ENCODE assay signal across 17 cellular contexts in genomic region chr7:73449422-73449821, GRCh38. TPM values are rescaled to one million over a fixed set of nuclear protein-coding genes. Genes with fewer than 3 reads are reported as not detected.
DNase-seq lines count a peak whose midpoint lies in the region; ATAC-seq and TF ChIP-seq lines count a peak whose summit lies in the region.
"Had no signal": no experiment of that assay in that cellular context is flagged by ENCODE, and none has a peak within 500 bp of the region (broad histone marks: within the 10 kb centered on the region; RNA-seq: fewer than 3 reads in every experiment).

No MANE protein-coding gene starts in this region.

- H3K27me3 Mint-ChIP-seq in brain, result no peaks in the 10 kb centered on the region

- H3K4me2 ChIP-seq in SK-N-SH, result no peak overlapping the region
- H3K4me2 ChIP-seq: PC-9 had no signal

- TF ChIP-seq RAD21 in SK-N-SH (IDR thresholded peaks at IDR 0.05; ENCODE audit: low read length), result no peak

- peaks cover 19% of the 10 kb centered on the region; the same call in 1 of the 2 replicates for H4K20me1 ChIP-seq in SK-N-SH (ENCODE audit: insufficient read depth)

- H3K4me3 ChIP-seq in SK-N-SH (ENCODE audit: low read depth in 2 of 2, low read length in 1 of 2), result no peak overlapping the region
- H3K4me3 ChIP-seq: K562, lower lobe of right lung, PC-9, SJCRH30 had no signal

- CTCF ChIA-PET in SK-N-SH (lab: Yijun Ruan, JAX), result interaction anchor here (0.8 to 5.6 kb wide), 5 partner anchors 13 to 125 kb away, joined by 3 to 32 read pairs (median 18); no protein-coding TSS in a partner anchor

- H3K4me1 ChIP-seq in SK-N-SH (ENCODE audit: control insufficient read depth in 1 of 2, insufficient read depth in 2 of 2, low read depth in 1 of 2, low read length in 1 of 2), result no peaks in the 10 kb centered on the region
- H3K4me1 ChIP-seq: SJCRH30 had no signal

- H3K27ac ChIP-seq in SK-N-SH (ENCODE audit: low read depth in 2 of 2, low read length in 1 of 2), result no peak overlapping the region
- H3K27ac ChIP-seq: lower lobe of right lung, PC-9, SJCRH30 had no signal

- 95% methylated on average over 5 of the region's 5 CpGs for WGBS in SK-N-SH (ENCODE audit: low lambda C conversion rate)

- no peak overlapping the region for H3K4me3 Mint-ChIP-seq in brain

- H3K4me1 Mint-ChIP-seq in brain, result peaks cover 26% of the 10 kb centered on the region

- peaks cover 72 to 83% of the 10 kb centered on the region in 2 experiments for H3K36me3 ChIP-seq in SK-N-SH (replicated peaks in 1 of 2; ENCODE audit: control insufficient read depth in 1 of 2, insufficient read depth in 2 of 2, low read length in 1 of 2)

- peak; percentile 60 for DNase-seq in DMS153 (lab: John Stamatoyannopoulos, UW)
- peak; percentile 55 for DNase-seq in NCI-H1105 (lab: John Stamatoyannopoulos, UW)
- DNase-seq in NCI-H2107 (lab: John Stamatoyannopoulos, UW), result peak; percentile 67
- no peak for DNase-seq in kidney glomerular epithelial cell (lab: John Stamatoyannopoulos, UW)
- DNase-seq in SK-N-SH, result no peak
- DNase-seq: activated CD4-positive, CD25-positive, alpha-beta regulatory T cell; activated CD8-positive, alpha-beta memory T cell treated with anti-CD3 and anti-CD28 coated beads, Interleukin-2, amount 50 U/mL, for 4 hours; activated gamma-delta T cell; lower lobe of right lung; NCI-H82; PC-9; SJCRH30; stimulated activated CD4-positive, alpha-beta T cell treated with anti-CD3 and anti-CD28 coated beads, Interleukin-12 subunit alpha, Interleukin-12 subunit beta, amount 100 ng/mL, for 4 hours had no signal

- peak overlapping the region in 4 of 5 experiments; percentile 14 to 73 (median 42) for H3K27ac Mint-ChIP-seq in brain

- no peak for TF ChIP-seq EP300 in SK-N-SH (IDR thresholded peaks at IDR 0.05; ENCODE audit: borderline replicate concordance in 1 of 2, low read depth in 1 of 2, low read length in 1 of 2)

- ATAC-seq in HG02763 (IDR thresholded peaks at IDR 0.05; ENCODE audit: unreplicated experiment), result no peak
- ATAC-seq in HG03354 (IDR thresholded peaks at IDR 0.05; ENCODE audit: poor library complexity, severe bottlenecking, unreplicated experiment), result no peak
- ATAC-seq: K562, lower lobe of right lung had no signal

- POLR2A ChIA-PET in SK-N-SH (lab: Yijun Ruan, JAX), result no interaction called here

- no peak overlapping the region for H2AFZ ChIP-seq in SK-N-SH (ENCODE audit: low read depth)
- H2AFZ ChIP-seq: PC-9 had no signal

- peaks cover 68% of the 10 kb centered on the region for H3K36me3 Mint-ChIP-seq in brain

- TF ChIP-seq CTCF in brain (conservative IDR thresholded peaks at IDR 0.05) (no peak), SK-N-SH (IDR thresholded peaks at IDR 0.05) (no peak)

- no peaks in the 10 kb centered on the region for H3K27me3 ChIP-seq in SK-N-SH (ENCODE audit: insufficient read depth)
- H3K27me3 ChIP-seq: SJCRH30 had no signal

- H3K9me3 ChIP-seq in SK-N-SH, result no peaks in the 10 kb centered on the region
- H3K9me3 ChIP-seq: lower lobe of right lung, SJCRH30 had no signal

- H3K79me2 ChIP-seq in SK-N-SH (ENCODE audit: insufficient read depth), result peaks cover 49% of the 10 kb centered on the region

- peaks cover 26% of the 10 kb centered on the region for H3F3A ChIP-seq in SK-N-SH (replicated peaks; ENCODE audit: insufficient read depth)

- no peaks in the 10 kb centered on the region for H3K9me3 Mint-ChIP-seq in brain

- H3K9ac ChIP-seq in SK-N-SH, result no peak overlapping the region

- H3K9me2 ChIP-seq in SK-N-SH, result no peaks in the 10 kb centered on the region

TF ChIP-seq in SK-N-SH, 30 proteins besides CTCF, POLR2A, EP300 and RAD21 (continues in another document):
- no peak for TF ChIP-seq YY1 (IDR thresholded peaks at IDR 0.05; ENCODE audit: low read depth)
- no peak for TF ChIP-seq USF2 (IDR thresholded peaks at IDR 0.05; ENCODE audit: borderline replicate concordance, low read depth, low read length)
- no peak for TF ChIP-seq SIN3A (IDR thresholded peaks at IDR 0.05; ENCODE audit: borderline replicate concordance, low read depth, low read length)
- no peak for TF ChIP-seq JUND (IDR thresholded peaks at IDR 0.05)
- TF ChIP-seq FOXM1 (IDR thresholded peaks at IDR 0.05; ENCODE audit: low read depth), result no peak
- no peak for TF ChIP-seq NRF1 (IDR thresholded peaks at IDR 0.05; ENCODE audit: low read depth, low read length)
- TF ChIP-seq, protein P1, sequence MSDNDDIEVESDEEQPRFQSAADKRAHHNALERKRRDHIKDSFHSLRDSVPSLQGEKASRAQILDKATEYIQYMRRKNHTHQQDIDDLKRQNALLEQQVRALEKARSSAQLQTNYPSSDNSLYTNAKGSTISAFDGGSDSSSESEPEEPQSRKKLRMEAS (IDR thresholded peaks at IDR 0.05; ENCODE audit: low read depth), result no peak
- TF ChIP-seq FOXJ3 (CRISPR knock-in tag; IDR thresholded peaks at IDR 0.05), result no peak
- TF ChIP-seq MEF2A (IDR thresholded peaks at IDR 0.05; ENCODE audit: borderline replicate concordance, low read depth), result no peak
- no peak for TF ChIP-seq TEAD4 (IDR thresholded peaks at IDR 0.05; ENCODE audit: borderline replicate concordance, insufficient read depth)
- TF ChIP-seq GATA2 (CRISPR knock-in tag; IDR thresholded peaks at IDR 0.05), result no peak
- no peak for TF ChIP-seq ELF1 (IDR thresholded peaks at IDR 0.05)
- TF ChIP-seq, protein P2, sequence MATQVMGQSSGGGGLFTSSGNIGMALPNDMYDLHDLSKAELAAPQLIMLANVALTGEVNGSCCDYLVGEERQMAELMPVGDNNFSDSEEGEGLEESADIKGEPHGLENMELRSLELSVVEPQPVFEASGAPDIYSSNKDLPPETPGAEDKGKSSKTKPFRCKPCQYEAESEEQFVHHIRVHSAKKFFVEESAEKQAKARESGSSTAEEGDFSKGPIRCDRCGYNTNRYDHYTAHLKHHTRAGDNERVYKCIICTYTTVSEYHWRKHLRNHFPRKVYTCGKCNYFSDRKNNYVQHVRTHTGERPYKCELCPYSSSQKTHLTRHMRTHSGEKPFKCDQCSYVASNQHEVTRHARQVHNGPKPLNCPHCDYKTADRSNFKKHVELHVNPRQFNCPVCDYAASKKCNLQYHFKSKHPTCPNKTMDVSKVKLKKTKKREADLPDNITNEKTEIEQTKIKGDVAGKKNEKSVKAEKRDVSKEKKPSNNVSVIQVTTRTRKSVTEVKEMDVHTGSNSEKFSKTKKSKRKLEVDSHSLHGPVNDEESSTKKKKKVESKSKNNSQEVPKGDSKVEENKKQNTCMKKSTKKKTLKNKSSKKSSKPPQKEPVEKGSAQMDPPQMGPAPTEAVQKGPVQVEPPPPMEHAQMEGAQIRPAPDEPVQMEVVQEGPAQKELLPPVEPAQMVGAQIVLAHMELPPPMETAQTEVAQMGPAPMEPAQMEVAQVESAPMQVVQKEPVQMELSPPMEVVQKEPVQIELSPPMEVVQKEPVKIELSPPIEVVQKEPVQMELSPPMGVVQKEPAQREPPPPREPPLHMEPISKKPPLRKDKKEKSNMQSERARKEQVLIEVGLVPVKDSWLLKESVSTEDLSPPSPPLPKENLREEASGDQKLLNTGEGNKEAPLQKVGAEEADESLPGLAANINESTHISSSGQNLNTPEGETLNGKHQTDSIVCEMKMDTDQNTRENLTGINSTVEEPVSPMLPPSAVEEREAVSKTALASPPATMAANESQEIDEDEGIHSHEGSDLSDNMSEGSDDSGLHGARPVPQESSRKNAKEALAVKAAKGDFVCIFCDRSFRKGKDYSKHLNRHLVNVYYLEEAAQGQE (IDR thresholded peaks at IDR 0.05; ENCODE audit: low read depth, low read length), result no peak
- TF ChIP-seq, protein P3, sequence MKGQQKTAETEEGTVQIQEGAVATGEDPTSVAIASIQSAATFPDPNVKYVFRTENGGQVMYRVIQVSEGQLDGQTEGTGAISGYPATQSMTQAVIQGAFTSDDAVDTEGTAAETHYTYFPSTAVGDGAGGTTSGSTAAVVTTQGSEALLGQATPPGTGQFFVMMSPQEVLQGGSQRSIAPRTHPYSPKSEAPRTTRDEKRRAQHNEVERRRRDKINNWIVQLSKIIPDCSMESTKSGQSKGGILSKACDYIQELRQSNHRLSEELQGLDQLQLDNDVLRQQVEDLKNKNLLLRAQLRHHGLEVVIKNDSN (IDR thresholded peaks at IDR 0.05; ENCODE audit: borderline replicate concordance, low read depth), result no peak
- TF ChIP-seq ZBTB33 (IDR thresholded peaks at IDR 0.05; ENCODE audit: borderline replicate concordance, low read depth), result no peak
- TF ChIP-seq TCF12 (IDR thresholded peaks at IDR 0.05), result no peak

RNA-seq across cellular contexts. Expression of gene FZD9, which starts 15.8 kb away (rescaled TPM):
- polyA plus RNA-seq in brain (ENCODE audit: insufficient read depth, low read depth, low replicate concordance), result 45.1 TPM
- polyA plus RNA-seq in SK-N-SH (2012; rRNA removed), result 1.4 and 1.8 TPM in 2 replicates
- 0.59 and 1.4 TPM in 2 replicates for polyA plus RNA-seq in SK-N-SH (2012; cell fraction: cytosol; rRNA removed)
- polyA plus RNA-seq in SK-N-SH (2012; cell fraction: nucleus; rRNA removed), result 0.67 and 0.89 TPM in 2 replicates

Comparison
In these comparisons a context has a peak if more than half of its experiments do, and no peak if none do; other contexts are left out.
1. DNase-seq: peak in DMS153 (single experiment), NCI-H1105 (single experiment) and NCI-H2107 (single experiment); none in kidney glomerular epithelial cell (single experiment) and SK-N-SH (single experiment).
2. RNA of gene FZD9, which starts 15.8 kb away (polyA plus RNA-seq): 45.1 TPM in brain (single experiment); 0.59 to 1.8 TPM in SK-N-SH; every median in the first group is over 10 times any median in the second.